Comparison of ENCODE assay signal across 18 cellular contexts in genomic region chrX:21255207-21255606, GRCh38.
DNase-seq lines count a peak whose midpoint lies in the region; ATAC-seq, FAIRE-seq and TF ChIP-seq lines count a peak whose summit lies in the region.
"Had no signal": no experiment of that assay in that cellular context is flagged by ENCODE, and none has a peak within 500 bp of the region (broad histone marks: within the 10 kb centered on the region; RNA-seq: fewer than 3 reads in every experiment).

No MANE protein-coding gene starts in this region.

- FAIRE-seq in GM12892 (lab: Jason Lieb, UNC) = peak; percentile 48
- FAIRE-seq in D721Med (lab: Jason Lieb, UNC) = no peak
- FAIRE-seq: G401.6, HepG2 had no signal

- ATAC-seq in GM19372 (IDR thresholded peaks at IDR 0.05; ENCODE audit: low read depth, unreplicated experiment) (peak; percentile 97), HG02840 (IDR thresholded peaks at IDR 0.05; ENCODE audit: low FRiP score, unreplicated experiment) (peak; percentile 92), HG03469 (IDR thresholded peaks at IDR 0.05; ENCODE audit: unreplicated experiment) (peak; percentile 94)
- ATAC-seq: activated CD4-positive, CD25-positive, alpha-beta regulatory T cell treated with anti-CD3 and anti-CD28 coated beads, Interleukin-2, amount 50 U/mL, for 24 hours; activated T-cell treated with anti-CD3 and anti-CD28 coated beads, Interleukin-2, amount 50 U/mL, for 4 hours; HepG2 had no signal

- TF ChIP-seq CTCF in D721Med (IDR thresholded peaks at IDR 0.05; ENCODE audit: insufficient read depth, missing control alignments) = no peak

- DNase-seq in GM12892 (ENCODE audit: insufficient read length) (no peak), D721Med (ENCODE audit: insufficient read length, low spot score) (no peak), foreskin melanocyte (no peak), DMS 273 (lab: John Stamatoyannopoulos, UW; ENCODE audit: unreplicated experiment) (no peak), ACHN (no peak)
- DNase-seq: activated T-cell treated with anti-CD3 and anti-CD28 coated beads, Interleukin-2, amount 50 U/mL, for 4 hours; amygdala; CD8-positive, alpha-beta memory T cell; NCI-H1092; NCI-H526; RPMI8226; testis had no signal

- TF ChIP-seq POLR2A in GM12892 (IDR thresholded peaks at IDR 0.05; ENCODE audit: low read depth, low read length) = no peak

- in situ Hi-C loops in ACHN (cut with HindIII; ENCODE audit: low pct_ligation_motif_present, low pct_unique_long_range_greater_than_20kb, low sequenced_read_pairs) = no loop called here
